In genomic region chr2:25272705-25273104, GRCh38 we compare ENCODE assay signal across 8 cellular contexts.
DNase-seq lines count a peak whose midpoint lies in the region; ATAC-seq and TF ChIP-seq lines count a peak whose summit lies in the region.
"Not testable (repeated sequence)": the region's sequence is repeated elsewhere in the genome, so short reads cannot be mapped to it uniquely, and the experiment has no call there.

No MANE protein-coding gene starts in this region.

- H3K9me3 ChIP-seq in CD8-positive, alpha-beta memory T cell (ENCODE audit: low read length); heart right ventricle; vagina: not testable (repeated sequence)

- not testable (repeated sequence) for ATAC-seq in activated CD8-positive, alpha-beta T cell treated with anti-CD3 and anti-CD28 coated beads, Interleukin-2, amount 10 ng/mL, durations not matched to agents 7 days and 5 days; heart right ventricle; naive B cell (ENCODE audit: low read depth in 2 of 2); stimulated activated effector memory CD8-positive, alpha-beta T cell treated with anti-CD3 and anti-CD28 coated beads, Interleukin-12 subunit alpha, Interleukin-12 subunit beta, amount 100 ng/mL, for 72 hours

- CTCF ChIA-PET in CD8-positive, alpha-beta memory T cell (lab: Charles Lee), result interaction anchor here (0.9 to 2.8 kb wide), 14 partner anchors 11 to 104 kb away, joined by 3 to 19 read pairs (median 7); no protein-coding TSS in a partner anchor
- CTCF ChIA-PET in activated CD8-positive, alpha-beta T cell treated with anti-CD3 and anti-CD28 coated beads, Interleukin-2, amount 10 ng/mL, durations not matched to agents 7 days and 5 days (lab: Charles Lee), result interaction anchor here (1.1 to 2.5 kb wide), 13 partner anchors 14 to 294 kb away, joined by 3 to 15 read pairs (median 6); no protein-coding TSS in a partner anchor

- H3K4me1 ChIP-seq in CD8-positive, alpha-beta memory T cell (ENCODE audit: insufficient read depth, low read length), result peaks cover 54% of the 10 kb centered on the region
- H3K4me1 ChIP-seq in heart right ventricle (peaks cover 2 to 55% (median 49%) of the 10 kb centered on the region in 9 donors), vagina (peaks cover 37% of the 10 kb centered on the region)

- not testable (repeated sequence) for TF ChIP-seq CTCF in heart right ventricle (IDR thresholded peaks at IDR 0.05); vagina (IDR thresholded peaks at IDR 0.05)

- H3K27ac ChIP-seq in CD8-positive, alpha-beta memory T cell (ENCODE audit: low read depth, low read length), result not testable (repeated sequence)
- peak overlapping the region in 6 of 10 donors; percentile 7 to 94 (median 64) for H3K27ac ChIP-seq in heart right ventricle
- peak overlapping the region; percentile 66 for H3K27ac ChIP-seq in vagina

- intact Hi-C loops in heart right ventricle (cut with DNase I); vagina (cut with DNase I): not testable (repeated sequence)

- not testable (repeated sequence) for H3K4me3 ChIP-seq in CD8-positive, alpha-beta memory T cell (ENCODE audit: low read length); heart right ventricle; vagina

- TF ChIP-seq POLR2A in vagina (IDR thresholded peaks at IDR 0.05), result not testable (repeated sequence)

- POLR2A ChIA-PET in CD8-positive, alpha-beta memory T cell (lab: Charles Lee), result interaction anchor here (1.0 to 2.1 kb wide), 7 partner anchors 18 to 90 kb away, joined by 4 to 20 read pairs (median 9); no protein-coding TSS in a partner anchor
- POLR2A ChIA-PET in activated CD8-positive, alpha-beta T cell treated with anti-CD3 and anti-CD28 coated beads, Interleukin-2, amount 10 ng/mL, durations not matched to agents 7 days and 5 days (lab: Charles Lee), result interaction anchor here (1.1 to 3.1 kb wide), 8 partner anchors 12 to 48 kb away, joined by 3 to 31 read pairs (median 8); no protein-coding TSS in a partner anchor

- H3K36me3 ChIP-seq in CD8-positive, alpha-beta memory T cell (ENCODE audit: insufficient read depth, low read length), result peaks cover 12% of the 10 kb centered on the region
- H3K36me3 ChIP-seq in heart right ventricle (peaks cover 0 to 66% (median 14%) of the 10 kb centered on the region in 9 donors), vagina (peaks cover 0 to 22% of the 10 kb centered on the region in 2 donors)

- peaks cover 5 to 33% (median 10%) of the 10 kb centered on the region in 3 donors for H3K36me3 Mint-ChIP-seq in CD8-positive, alpha-beta memory T cell
- peaks cover 44% of the 10 kb centered on the region for H3K36me3 Mint-ChIP-seq in T-helper 1 cell treated with Interleukin-12 subunit alpha and Interleukin-12 subunit beta and Interleukin-4 antibody, amounts not matched to agents 30 μg/mL and 1 μg/mL, for 36 hours (ENCODE audit: low read depth)
- H3K36me3 Mint-ChIP-seq in activated CD8-positive, alpha-beta T cell treated with anti-CD3 and anti-CD28 coated beads, Interleukin-2, amount 10 ng/mL, durations not matched to agents 7 days and 5 days (ENCODE audit: low read depth), result peaks cover 64% of the 10 kb centered on the region
- H3K36me3 Mint-ChIP-seq in activated naive CD8-positive, alpha-beta T cell, result peaks cover 16% of the 10 kb centered on the region
- not testable (repeated sequence) for H3K36me3 Mint-ChIP-seq in naive B cell
- peaks cover 92% of the 10 kb centered on the region for H3K36me3 Mint-ChIP-seq in stimulated activated effector memory CD8-positive, alpha-beta T cell treated with anti-CD3 and anti-CD28 coated beads, Interleukin-12 subunit alpha, Interleukin-12 subunit beta, amount 100 ng/mL, for 72 hours

- H3K27me3 ChIP-seq in CD8-positive, alpha-beta memory T cell (ENCODE audit: insufficient read depth, low read length, poor library complexity, severe bottlenecking); heart right ventricle; vagina: not testable (repeated sequence)

- peaks cover 42 to 76% (median 45%) of the 10 kb centered on the region in 3 donors for H3K4me1 Mint-ChIP-seq in CD8-positive, alpha-beta memory T cell
- peaks cover 37% of the 10 kb centered on the region for H3K4me1 Mint-ChIP-seq in T-helper 1 cell treated with Interleukin-12 subunit alpha and Interleukin-12 subunit beta and Interleukin-4 antibody, amounts not matched to agents 30 μg/mL and 1 μg/mL, for 36 hours (ENCODE audit: low read depth)
- H3K4me1 Mint-ChIP-seq in activated CD8-positive, alpha-beta T cell treated with anti-CD3 and anti-CD28 coated beads, Interleukin-2, amount 10 ng/mL, durations not matched to agents 7 days and 5 days (ENCODE audit: low read depth), result peaks cover 46% of the 10 kb centered on the region
- H3K4me1 Mint-ChIP-seq in activated naive CD8-positive, alpha-beta T cell (ENCODE audit: low read depth), result peaks cover 62% of the 10 kb centered on the region
- H3K4me1 Mint-ChIP-seq in naive B cell, result peaks cover 28 to 46% (median 38%) of the 10 kb centered on the region in 3 donors
- H3K4me1 Mint-ChIP-seq in stimulated activated effector memory CD8-positive, alpha-beta T cell treated with anti-CD3 and anti-CD28 coated beads, Interleukin-12 subunit alpha, Interleukin-12 subunit beta, amount 100 ng/mL, for 72 hours, result peaks cover 55% of the 10 kb centered on the region

- H3K4me3 Mint-ChIP-seq in CD8-positive, alpha-beta memory T cell; T-helper 1 cell treated with Interleukin-12 subunit alpha and Interleukin-12 subunit beta and Interleukin-4 antibody, amounts not matched to agents 30 μg/mL and 1 μg/mL, for 36 hours; activated CD8-positive, alpha-beta T cell treated with anti-CD3 and anti-CD28 coated beads, Interleukin-2, amount 10 ng/mL, durations not matched to agents 7 days and 5 days; activated naive CD8-positive, alpha-beta T cell; stimulated activated effector memory CD8-positive, alpha-beta T cell treated with anti-CD3 and anti-CD28 coated beads, Interleukin-12 subunit alpha, Interleukin-12 subunit beta, amount 100 ng/mL, for 72 hours: not testable (repeated sequence)
- H3K4me3 Mint-ChIP-seq in naive B cell, result peak overlapping the region in 3 of 8 donors; percentile 73 to 85 (median 80)

- not testable (repeated sequence) for H3K27me3 Mint-ChIP-seq in CD8-positive, alpha-beta memory T cell; T-helper 1 cell treated with Interleukin-12 subunit alpha and Interleukin-12 subunit beta and Interleukin-4 antibody, amounts not matched to agents 30 μg/mL and 1 μg/mL, for 36 hours (ENCODE audit: low read depth); activated CD8-positive, alpha-beta T cell treated with anti-CD3 and anti-CD28 coated beads, Interleukin-2, amount 10 ng/mL, durations not matched to agents 7 days and 5 days (ENCODE audit: low read depth); activated naive CD8-positive, alpha-beta T cell; naive B cell

- H3K9me3 Mint-ChIP-seq in CD8-positive, alpha-beta memory T cell; T-helper 1 cell treated with Interleukin-12 subunit alpha and Interleukin-12 subunit beta and Interleukin-4 antibody, amounts not matched to agents 30 μg/mL and 1 μg/mL, for 36 hours; activated CD8-positive, alpha-beta T cell treated with anti-CD3 and anti-CD28 coated beads, Interleukin-2, amount 10 ng/mL, durations not matched to agents 7 days and 5 days (ENCODE audit: insufficient read depth); activated naive CD8-positive, alpha-beta T cell (ENCODE audit: low read depth); naive B cell; stimulated activated effector memory CD8-positive, alpha-beta T cell treated with anti-CD3 and anti-CD28 coated beads, Interleukin-12 subunit alpha, Interleukin-12 subunit beta, amount 100 ng/mL, for 72 hours: not testable (repeated sequence)

- H3K27ac Mint-ChIP-seq in CD8-positive, alpha-beta memory T cell, result peak overlapping the region in 7 of 8 donors; percentile 91 to 100 (median 98)
- H3K27ac Mint-ChIP-seq in T-helper 1 cell treated with Interleukin-12 subunit alpha and Interleukin-12 subunit beta and Interleukin-4 antibody, amounts not matched to agents 30 μg/mL and 1 μg/mL, for 36 hours, result peak overlapping the region; percentile 96
- H3K27ac Mint-ChIP-seq in activated CD8-positive, alpha-beta T cell treated with anti-CD3 and anti-CD28 coated beads, Interleukin-2, amount 10 ng/mL, durations not matched to agents 7 days and 5 days, result peak overlapping the region; percentile 96
- peak overlapping the region; percentile 100 for H3K27ac Mint-ChIP-seq in activated naive CD8-positive, alpha-beta T cell
- H3K27ac Mint-ChIP-seq in naive B cell, result peak overlapping the region; percentile 93 to 100 (median 99)
- peak overlapping the region; percentile 93 for H3K27ac Mint-ChIP-seq in stimulated activated effector memory CD8-positive, alpha-beta T cell treated with anti-CD3 and anti-CD28 coated beads, Interleukin-12 subunit alpha, Interleukin-12 subunit beta, amount 100 ng/mL, for 72 hours

- 73 to 77% methylated on average over 9 of the region's 9 CpGs for WGBS in heart right ventricle, 2 donors

- not testable (repeated sequence) for DNase-seq in CD8-positive, alpha-beta memory T cell; activated CD8-positive, alpha-beta T cell treated with anti-CD3 and anti-CD28 coated beads, Interleukin-2, amount 10 ng/mL, durations not matched to agents 7 days and 5 days; heart right ventricle; naive B cell; stimulated activated effector memory CD8-positive, alpha-beta T cell treated with anti-CD3 and anti-CD28 coated beads, Interleukin-12 subunit alpha, Interleukin-12 subunit beta, amount 100 ng/mL, for 72 hours (ENCODE audit: low spot score in 2 of 2); vagina (ENCODE audit: extremely low spot score in 2 of 2)
